In genomic region chr7:45013465-45013967, GRCh38 we compare ENCODE assay signal across 20 cellular contexts. TPM values are rescaled to one million over a fixed set of nuclear protein-coding genes. Genes with fewer than 3 reads are reported as not detected.
DNase-seq lines count a peak whose midpoint lies in the region; ATAC-seq and TF ChIP-seq lines count a peak whose summit lies in the region.
"Had no signal": no experiment of that assay in that cellular context is flagged by ENCODE, and none has a peak within 500 bp of the region (broad histone marks: within the 10 kb centered on the region; RNA-seq: fewer than 3 reads in every experiment).

No MANE protein-coding gene starts in this region.

- H3K36me3 Mint-ChIP-seq in activated T-cell treated with anti-CD3 and anti-CD28 coated beads, Interleukin-2, amount 50 U/mL, for 72 hours (ENCODE audit: insufficient read depth in 2 of 2), result peaks cover 9 to 34% of the 10 kb centered on the region in 2 donors
- H3K36me3 Mint-ChIP-seq in activated T-cell treated with anti-CD3 and anti-CD28 coated beads, Interleukin-2, amount 50 U/mL, for 4 hours (ENCODE audit: insufficient read depth), result peaks cover 10% of the 10 kb centered on the region
- peaks cover 41% of the 10 kb centered on the region for H3K36me3 Mint-ChIP-seq in CD8-positive, alpha-beta T cell
- H3K36me3 Mint-ChIP-seq in activated T-helper 2 cell treated with anti-CD3 and anti-CD28 coated beads, Interferon-gamma antibody, Interleukin-2, Interleukin-4, amounts not matched to agents 10 μg/mL and 5 μg/mL and 100 μg/mL, durations not matched to agents 14 hours and 24 hours and 36 hours (ENCODE audit: low read depth), result peaks cover 53% of the 10 kb centered on the region
- peaks cover 5% of the 10 kb centered on the region for H3K36me3 Mint-ChIP-seq in memory B cell
- H3K36me3 Mint-ChIP-seq in mesothelial cell of epicardium, result peaks cover 28% of the 10 kb centered on the region

- H3K27ac Mint-ChIP-seq in activated T-cell treated with anti-CD3 and anti-CD28 coated beads, Interleukin-2, amount 50 U/mL, for 72 hours, result peak overlapping the region; percentile 7
- peak overlapping the region; percentile 78 for H3K27ac Mint-ChIP-seq in CD8-positive, alpha-beta T cell
- peak overlapping the region; percentile 16 for H3K27ac Mint-ChIP-seq in activated T-helper 2 cell treated with anti-CD3 and anti-CD28 coated beads, Interferon-gamma antibody, Interleukin-2, Interleukin-4, amounts not matched to agents 10 μg/mL and 5 μg/mL and 100 μg/mL, durations not matched to agents 14 hours and 24 hours and 36 hours
- H3K27ac Mint-ChIP-seq in memory B cell (peak overlapping the region; percentile 58), mesothelial cell of epicardium (no peak overlapping the region)
- H3K27ac Mint-ChIP-seq: HFFc6 had no signal

- intact Hi-C loops in CD8-positive, alpha-beta T cell (cut with DNase I, micrococcal nuclease), result loop anchor here in 1 of 2 experiments (2.0 kb wide), 1 partner anchor 13 kb away; no protein-coding TSS in a partner anchor
- intact Hi-C loops in activated T-helper 2 cell treated with anti-CD3 and anti-CD28 coated beads, Interferon-gamma antibody, Interleukin-2, Interleukin-4, amounts not matched to agents 10 μg/mL and 5 μg/mL and 100 μg/mL, durations not matched to agents 14 hours and 24 hours and 36 hours (cut with micrococcal nuclease), result no loop called here
- intact Hi-C loops in A673 (cut with micrococcal nuclease; ENCODE audit: unreplicated experiment), result no loop called here

- H3K27me3 ChIP-seq in CD8-positive, alpha-beta T cell (ENCODE audit: insufficient read depth, low read length), result no peaks in the 10 kb centered on the region
- H3K27me3 ChIP-seq in A673 (replicated peaks; ENCODE audit: insufficient read depth, low read depth, low read length, poor library complexity), result no peaks in the 10 kb centered on the region

- H3K27me3 Mint-ChIP-seq in activated T-cell treated with anti-CD3 and anti-CD28 coated beads, Interleukin-2, amount 50 U/mL, for 72 hours (ENCODE audit: low read depth), result no peaks in the 10 kb centered on the region
- no peaks in the 10 kb centered on the region for H3K27me3 Mint-ChIP-seq in activated T-cell treated with anti-CD3 and anti-CD28 coated beads, Interleukin-2, amount 50 U/mL, for 4 hours (ENCODE audit: low read depth)
- H3K27me3 Mint-ChIP-seq in CD8-positive, alpha-beta T cell (ENCODE audit: low read depth), result no peaks in the 10 kb centered on the region
- no peaks in the 10 kb centered on the region for H3K27me3 Mint-ChIP-seq in activated T-helper 2 cell treated with anti-CD3 and anti-CD28 coated beads, Interferon-gamma antibody, Interleukin-2, Interleukin-4, amounts not matched to agents 10 μg/mL and 5 μg/mL and 100 μg/mL, durations not matched to agents 14 hours and 24 hours and 36 hours (ENCODE audit: low read depth)
- H3K27me3 Mint-ChIP-seq in memory B cell (no peaks in the 10 kb centered on the region), mesothelial cell of epicardium (ENCODE audit: low read depth) (no peaks in the 10 kb centered on the region)

- no peak overlapping the region for H3K4me3 ChIP-seq in CD8-positive, alpha-beta T cell (ENCODE audit: low read depth, low read length)
- H3K4me3 ChIP-seq in A673 (ENCODE audit: low read depth, low read length, poor library complexity, severe bottlenecking), result no peak overlapping the region
- H3K4me3 ChIP-seq: PC-9 had no signal

- CTCF ChIA-PET in CD8-positive, alpha-beta T cell (lab: Charles Lee), result interaction anchor here (0.6 to 2.4 kb wide), 4 partner anchors 11 to 203 kb away, joined by 3 to 6 read pairs (median 4); no protein-coding TSS in a partner anchor
- CTCF ChIA-PET in A673 (lab: Charles Lee), result no interaction called here

- no peak for DNase-seq in activated T-cell treated with anti-CD3 and anti-CD28 coated beads, Interleukin-2, amount 50 U/mL, for 72 hours
- DNase-seq in activated T-cell treated with anti-CD3 and anti-CD28 coated beads, Interleukin-2, amount 50 U/mL, for 4 hours, result no peak
- DNase-seq in CD8-positive, alpha-beta T cell, result no peak
- no peak for DNase-seq in activated T-helper 2 cell treated with anti-CD3 and anti-CD28 coated beads, Interferon-gamma antibody, Interleukin-2, Interleukin-4, amounts not matched to agents 10 μg/mL and 5 μg/mL and 100 μg/mL, durations not matched to agents 14 hours and 24 hours and 36 hours (ENCODE audit: low spot score)
- DNase-seq in memory B cell (ENCODE audit: low spot score in 2 of 2) (no peak), mesothelial cell of epicardium (ENCODE audit: low spot score in 2 of 2, unreplicated experiment in 2 of 2) (no peak), A673 (ENCODE audit: low spot score) (no peak), HUDEP-2 (lab: John Stamatoyannopoulos, UW; ENCODE audit: unreplicated experiment in 76 of 76) (no peak)
- DNase-seq: ACHN, DMS153, EL, HFFc6, NCI-H1105 treated with DMSO at 0.1 percent for 48 hours, NCI-H187 treated with DMSO at 0.1 percent for 48 hours, NCI-H2171, NCI-H446 treated with DMSO at 0.1 percent for 48 hours, NCI-H748 treated with DMSO at 0.1 percent for 48 hours, PC-9 had no signal

- H3K4me3 Mint-ChIP-seq in activated T-cell treated with anti-CD3 and anti-CD28 coated beads, Interleukin-2, amount 50 U/mL, for 72 hours, result no peak overlapping the region
- no peak overlapping the region for H3K4me3 Mint-ChIP-seq in activated T-cell treated with anti-CD3 and anti-CD28 coated beads, Interleukin-2, amount 50 U/mL, for 4 hours
- no peak overlapping the region for H3K4me3 Mint-ChIP-seq in CD8-positive, alpha-beta T cell
- H3K4me3 Mint-ChIP-seq in activated T-helper 2 cell treated with anti-CD3 and anti-CD28 coated beads, Interferon-gamma antibody, Interleukin-2, Interleukin-4, amounts not matched to agents 10 μg/mL and 5 μg/mL and 100 μg/mL, durations not matched to agents 14 hours and 24 hours and 36 hours (ENCODE audit: low read depth), result no peak overlapping the region
- H3K4me3 Mint-ChIP-seq in memory B cell, result no peak overlapping the region
- H3K4me3 Mint-ChIP-seq in mesothelial cell of epicardium, result no peak overlapping the region
- H3K4me3 Mint-ChIP-seq: HFFc6 had no signal

- H3K9me3 Mint-ChIP-seq in activated T-cell treated with anti-CD3 and anti-CD28 coated beads, Interleukin-2, amount 50 U/mL, for 72 hours, result no peaks in the 10 kb centered on the region
- no peaks in the 10 kb centered on the region for H3K9me3 Mint-ChIP-seq in activated T-cell treated with anti-CD3 and anti-CD28 coated beads, Interleukin-2, amount 50 U/mL, for 4 hours
- H3K9me3 Mint-ChIP-seq in CD8-positive, alpha-beta T cell, result no peaks in the 10 kb centered on the region
- no peaks in the 10 kb centered on the region for H3K9me3 Mint-ChIP-seq in activated T-helper 2 cell treated with anti-CD3 and anti-CD28 coated beads, Interferon-gamma antibody, Interleukin-2, Interleukin-4, amounts not matched to agents 10 μg/mL and 5 μg/mL and 100 μg/mL, durations not matched to agents 14 hours and 24 hours and 36 hours
- no peaks in the 10 kb centered on the region for H3K9me3 Mint-ChIP-seq in memory B cell
- peaks cover 13% of the 10 kb centered on the region for H3K9me3 Mint-ChIP-seq in mesothelial cell of epicardium
- H3K9me3 Mint-ChIP-seq: HFFc6 had no signal

- POLR2A ChIA-PET in CD8-positive, alpha-beta T cell (lab: Charles Lee), result interaction anchor here (0.9 to 1.5 kb wide), 3 partner anchors 13 to 22 kb away, joined by 3 to 4 read pairs (median 3); no protein-coding TSS in a partner anchor
- POLR2A ChIA-PET in A673 (lab: Charles Lee; ENCODE audit: low non-redundant PET), result no interaction called here

- ATAC-seq in activated T-cell treated with anti-CD3 and anti-CD28 coated beads, Interleukin-2, amount 50 U/mL, for 72 hours (replicated peaks in 1 of 2), result no peak
- no peak for ATAC-seq in activated T-cell treated with anti-CD3 and anti-CD28 coated beads, Interleukin-2, amount 50 U/mL, for 4 hours
- peak; percentile 81 for ATAC-seq in CD8-positive, alpha-beta T cell
- ATAC-seq in memory B cell (ENCODE audit: low read depth), result no peak
- ATAC-seq: Right ventricle myocardium inferior had no signal

- TF ChIP-seq CTCF in CD8-positive, alpha-beta T cell (IDR thresholded peaks at IDR 0.05), result no peak
- TF ChIP-seq CTCF in mesothelial cell of epicardium (IDR thresholded peaks at IDR 0.05; ENCODE audit: unreplicated experiment), result no peak
- no peak for TF ChIP-seq CTCF in A673 (conservative IDR thresholded peaks at IDR 0.05; ENCODE audit: low read depth, low read length)

- no peaks in the 10 kb centered on the region for H3K36me3 ChIP-seq in CD8-positive, alpha-beta T cell (ENCODE audit: insufficient read depth, low read length)
- peaks cover 3% of the 10 kb centered on the region for H3K36me3 ChIP-seq in A673 (ENCODE audit: insufficient read depth, low read length, poor library complexity, severe bottlenecking)

- H3K27ac ChIP-seq in CD8-positive, alpha-beta T cell (ENCODE audit: low read depth, low read length), result no peak overlapping the region
- H3K27ac ChIP-seq in A673 (ENCODE audit: low read depth, low read length, poor library complexity, severe bottlenecking), result no peak overlapping the region
- H3K27ac ChIP-seq: HL-60, PC-9 had no signal

- H3K9me3 ChIP-seq in CD8-positive, alpha-beta T cell (ENCODE audit: low read length), result no peaks in the 10 kb centered on the region
- H3K9me3 ChIP-seq in A673 (ENCODE audit: low read depth, low read length, poor library complexity, severe bottlenecking), result peaks cover 4% of the 10 kb centered on the region

- no TSS peak for BruUV-seq in A673 (replicated peaks; lab: Mats Ljungman, UMichigan)

- peaks cover 10% of the 10 kb centered on the region for H3K4me1 ChIP-seq in CD8-positive, alpha-beta T cell (ENCODE audit: insufficient read depth, low read length)
- H3K4me1 ChIP-seq in A673 (ENCODE audit: insufficient read depth, low read length, poor library complexity, severe bottlenecking), result no peaks in the 10 kb centered on the region

- peaks cover 36% of the 10 kb centered on the region for H3K4me1 Mint-ChIP-seq in activated T-cell treated with anti-CD3 and anti-CD28 coated beads, Interleukin-2, amount 50 U/mL, for 72 hours (ENCODE audit: low read depth)
- H3K4me1 Mint-ChIP-seq in activated T-cell treated with anti-CD3 and anti-CD28 coated beads, Interleukin-2, amount 50 U/mL, for 4 hours (ENCODE audit: low read depth), result peaks cover 30% of the 10 kb centered on the region
- H3K4me1 Mint-ChIP-seq in CD8-positive, alpha-beta T cell (ENCODE audit: low read depth), result peaks cover 38% of the 10 kb centered on the region
- peaks cover 31% of the 10 kb centered on the region for H3K4me1 Mint-ChIP-seq in activated T-helper 2 cell treated with anti-CD3 and anti-CD28 coated beads, Interferon-gamma antibody, Interleukin-2, Interleukin-4, amounts not matched to agents 10 μg/mL and 5 μg/mL and 100 μg/mL, durations not matched to agents 14 hours and 24 hours and 36 hours (ENCODE audit: low read depth)
- H3K4me1 Mint-ChIP-seq in memory B cell (peaks cover 20% of the 10 kb centered on the region), mesothelial cell of epicardium (no peaks in the 10 kb centered on the region)

RNA-seq across cellular contexts. Expression of gene CCM2, which starts 13.5 kb away (rescaled TPM):
- 100 to 1,000 TPM in 1 of 2 donors, 10 to 100 TPM in 1; 94.2 to 109 TPM for total RNA-seq in activated T-cell treated with anti-CD3 and anti-CD28 coated beads, Interleukin-2, amount 50 U/mL, for 72 hours
- 10 to 100 TPM; 35.9 to 38.2 (median 36.6) TPM for total RNA-seq in activated T-cell treated with anti-CD3 and anti-CD28 coated beads, Interleukin-2, amount 50 U/mL, for 4 hours
- 10 to 100 TPM; 42.8 to 44.6 TPM for total RNA-seq in CD8-positive, alpha-beta T cell
- 61.3 and 61.7 TPM in 2 replicates for total RNA-seq in activated T-helper 2 cell treated with anti-CD3 and anti-CD28 coated beads, Interferon-gamma antibody, Interleukin-2, Interleukin-4, amounts not matched to agents 10 μg/mL and 5 μg/mL and 100 μg/mL, durations not matched to agents 14 hours and 24 hours and 36 hours
- total RNA-seq in mesothelial cell of epicardium (32.3 to 35.1 TPM (median 34.1 TPM) in 3 replicates), A673 (2021) (35.2 and 36.0 TPM in 2 replicates)

RNA-seq across cellular contexts. Expression of gene MYO1G, which starts 34.7 kb away (rescaled TPM):
- total RNA-seq in activated T-cell treated with anti-CD3 and anti-CD28 coated beads, Interleukin-2, amount 50 U/mL, for 72 hours, result 100 to 1,000 TPM; 595 to 606 TPM
- total RNA-seq in activated T-cell treated with anti-CD3 and anti-CD28 coated beads, Interleukin-2, amount 50 U/mL, for 4 hours, result 100 to 1,000 TPM; 120 to 205 (median 143) TPM
- 100 to 1,000 TPM; 142 to 143 TPM for total RNA-seq in CD8-positive, alpha-beta T cell
- total RNA-seq in activated T-helper 2 cell treated with anti-CD3 and anti-CD28 coated beads, Interferon-gamma antibody, Interleukin-2, Interleukin-4, amounts not matched to agents 10 μg/mL and 5 μg/mL and 100 μg/mL, durations not matched to agents 14 hours and 24 hours and 36 hours, result 442 and 450 TPM in 2 replicates
- total RNA-seq in mesothelial cell of epicardium (0.65 to 0.69 TPM (median 0.66 TPM) in 3 replicates), A673 (2021) (0.17 and 0.20 TPM in 2 replicates)
- total RNA-seq: HFFc6 had no signal

Comparison
In these comparisons a context has a peak if more than half of its experiments do, and no peak if none do; other contexts are left out.
1. RNA of gene MYO1G, which starts 34.7 kb away (total RNA-seq): 595 to 606 TPM in activated T-cell treated with anti-CD3 and anti-CD28 coated beads, Interleukin-2, amount 50 U/mL, for 72 hours, 442 to 450 TPM in activated T-helper 2 cell treated with anti-CD3 and anti-CD28 coated beads, Interferon-gamma antibody, Interleukin-2, Interleukin-4, amounts not matched to agents 10 μg/mL and 5 μg/mL and 100 μg/mL, durations not matched to agents 14 hours and 24 hours and 36 hours, 120 to 205 TPM in activated T-cell treated with anti-CD3 and anti-CD28 coated beads, Interleukin-2, amount 50 U/mL, for 4 hours and 142 to 143 TPM in CD8-positive, alpha-beta T cell; 0.65 to 0.69 TPM in mesothelial cell of epicardium and 0.17 to 0.20 TPM in A673; every median in the first group is over 10 times any median in the second.